In the genomic region with DNA sequence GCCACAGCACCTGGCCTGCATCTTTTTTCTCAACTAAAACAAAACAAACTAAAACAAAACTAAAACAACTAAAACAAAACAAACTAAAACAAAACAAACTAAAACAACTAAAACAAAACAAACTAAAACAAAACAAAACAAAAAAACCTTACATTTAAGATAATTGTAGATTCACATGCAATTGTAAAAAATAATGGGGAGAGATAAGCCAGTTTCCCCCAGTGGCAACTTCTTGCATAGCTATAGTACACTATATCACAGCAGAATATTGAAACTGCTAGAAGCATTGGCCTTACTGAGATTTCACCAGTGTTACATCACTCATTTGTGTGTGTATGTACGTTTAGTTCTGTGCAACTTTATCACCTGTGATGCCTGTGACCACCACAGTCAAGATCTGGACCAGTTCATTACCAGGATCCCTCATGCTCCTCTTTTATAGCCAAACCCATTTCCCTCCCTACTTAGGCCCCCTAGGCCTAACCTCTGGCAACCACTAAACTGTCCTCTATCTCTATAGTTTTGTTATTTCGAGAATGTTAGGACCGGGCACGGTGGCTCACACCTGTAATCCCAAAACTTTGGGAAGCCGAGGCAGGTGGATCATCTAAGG, we compare ENCODE assay signal across 13 cellular contexts. TPM values are rescaled to one million over a fixed set of nuclear protein-coding genes. Genes with fewer than 3 reads are reported as not detected.
DNase-seq lines count a peak whose midpoint lies in the region; ATAC-seq and TF ChIP-seq lines count a peak whose summit lies in the region.
"Had no signal": no experiment of that assay in that cellular context is flagged by ENCODE, and none has a peak within 500 bp of the region (broad histone marks: within the 10 kb centered on the region; RNA-seq: fewer than 3 reads in every experiment).

No MANE protein-coding gene starts in this region.

- no peaks in the 10 kb centered on the region for H3K9me3 Mint-ChIP-seq in activated CD8-positive, alpha-beta T cell treated with anti-CD3 and anti-CD28 coated beads, Interleukin-2, amount 10 ng/mL, durations not matched to agents 7 days and 5 days (ENCODE audit: insufficient read depth)

- H3K27ac Mint-ChIP-seq in activated CD8-positive, alpha-beta T cell treated with anti-CD3 and anti-CD28 coated beads, Interleukin-2, amount 10 ng/mL, durations not matched to agents 7 days and 5 days = no peak overlapping the region

- H2AFZ ChIP-seq in mesenchymal stem cell (ENCODE audit: low read depth, low read length) = no peak overlapping the region

- DNase-seq in DMS53 treated with DMSO at 0.1 percent for 48 hours (lab: John Stamatoyannopoulos, UW; ENCODE audit: unreplicated experiment) = peak; percentile 35
- DNase-seq in activated CD8-positive, alpha-beta T cell treated with anti-CD3 and anti-CD28 coated beads, Interleukin-2, amount 10 ng/mL, durations not matched to agents 7 days and 5 days = no peak
- peak; percentile 49 for DNase-seq in mesenchymal stem cell
- DNase-seq in EL = no peak
- no peak for DNase-seq in 8988T
- no peak for DNase-seq in esophagus muscularis mucosa (ENCODE audit: extremely low spot score)
- DNase-seq: activated CD4-positive, alpha-beta T cell treated with anti-CD3 and anti-CD28 coated beads, Interleukin-2, amount 50 U/mL, for 4 hours; body of pancreas; hypothalamus; NCI-H187 treated with DMSO at 0.1 percent for 48 hours; SHP77 treated with DMSO at 0.1 percent for 48 hours had no signal

- H3K36me3 ChIP-seq in mesenchymal stem cell (ENCODE audit: control insufficient read depth in 1 of 2, insufficient read depth in 2 of 2, low read depth in 1 of 2, low read length in 2 of 2) (peaks cover 7 to 17% of the 10 kb centered on the region in 2 experiments), esophagus muscularis mucosa (peaks cover 0 to 11% (median 11%) of the 10 kb centered on the region in 4 donors)

- peak; percentile 54 for ATAC-seq in HG02981 (IDR thresholded peaks at IDR 0.05; ENCODE audit: unreplicated experiment)
- peak; percentile 55 for ATAC-seq in activated CD8-positive, alpha-beta T cell treated with anti-CD3 and anti-CD28 coated beads, Interleukin-2, amount 10 ng/mL, durations not matched to agents 7 days and 5 days
- ATAC-seq in GM19328 (IDR thresholded peaks at IDR 0.05; ENCODE audit: unreplicated experiment) = no peak
- ATAC-seq: body of pancreas had no signal

- no peak overlapping the region for H3K4me2 ChIP-seq in mesenchymal stem cell (ENCODE audit: low read length, poor library complexity, severe bottlenecking)

- TF ChIP-seq CTCF in esophagus muscularis mucosa (IDR thresholded peaks at IDR 0.05) = no peak

- H3K9me3 ChIP-seq in mesenchymal stem cell (ENCODE audit: control insufficient read depth, low read length) (no peaks in the 10 kb centered on the region), esophagus muscularis mucosa (no peaks in the 10 kb centered on the region)
- H3K9me3 ChIP-seq: body of pancreas had no signal

- no peak overlapping the region for H3K4me3 ChIP-seq in mesenchymal stem cell (ENCODE audit: insufficient read depth in 1 of 2, low read depth in 1 of 2, low read length in 2 of 2)
- no peak overlapping the region for H3K4me3 ChIP-seq in esophagus muscularis mucosa
- H3K4me3 ChIP-seq: body of pancreas had no signal

- no peak overlapping the region for H4K91ac ChIP-seq in mesenchymal stem cell (ENCODE audit: low read length)

- H3K27ac ChIP-seq in mesenchymal stem cell (ENCODE audit: low read length, poor library complexity, severe bottlenecking) (no peak overlapping the region), esophagus muscularis mucosa (replicated peaks in 1 of 4) (no peak overlapping the region)
- H3K27ac ChIP-seq: body of pancreas had no signal

- no peak overlapping the region for H3K14ac ChIP-seq in mesenchymal stem cell (ENCODE audit: low read length in 2 of 2)

- H3K27me3 ChIP-seq in mesenchymal stem cell (ENCODE audit: control insufficient read depth in 1 of 2, insufficient read depth in 1 of 2, low read length in 2 of 2) = no peaks in the 10 kb centered on the region
- no peaks in the 10 kb centered on the region for H3K27me3 ChIP-seq in esophagus muscularis mucosa
- H3K27me3 ChIP-seq: body of pancreas had no signal

- H3K27me3 Mint-ChIP-seq in activated CD8-positive, alpha-beta T cell treated with anti-CD3 and anti-CD28 coated beads, Interleukin-2, amount 10 ng/mL, durations not matched to agents 7 days and 5 days (ENCODE audit: low read depth) = no peaks in the 10 kb centered on the region

- peaks cover 5% of the 10 kb centered on the region for H3K79me1 ChIP-seq in mesenchymal stem cell (replicated peaks; ENCODE audit: low read length, poor library complexity, severe bottlenecking)

- WGBS in mesenchymal stem cell = 98% methylated on average over 5 of the region's 5 CpGs
- 92% methylated on average over 5 of the region's 5 CpGs for WGBS in esophagus muscularis mucosa

- POLR2A ChIA-PET in activated CD8-positive, alpha-beta T cell treated with anti-CD3 and anti-CD28 coated beads, Interleukin-2, amount 10 ng/mL, durations not matched to agents 7 days and 5 days (lab: Charles Lee) = interaction anchor here (0.6 kb wide), 3 partner anchors 27 to 264 kb away, joined by 3 to 5 read pairs (median 3); no protein-coding TSS in a partner anchor

- H3K4me1 ChIP-seq in mesenchymal stem cell (ENCODE audit: control insufficient read depth, insufficient read depth, low read depth, low read length) (peaks cover 10% of the 10 kb centered on the region), esophagus muscularis mucosa (no peaks in the 10 kb centered on the region)

- H3K4me3 Mint-ChIP-seq in activated CD8-positive, alpha-beta T cell treated with anti-CD3 and anti-CD28 coated beads, Interleukin-2, amount 10 ng/mL, durations not matched to agents 7 days and 5 days = no peak overlapping the region

- intact Hi-C loops in esophagus muscularis mucosa (cut with DNase I) = no loop called here

- peaks cover 10% of the 10 kb centered on the region for H3K4me1 Mint-ChIP-seq in activated CD8-positive, alpha-beta T cell treated with anti-CD3 and anti-CD28 coated beads, Interleukin-2, amount 10 ng/mL, durations not matched to agents 7 days and 5 days (ENCODE audit: low read depth)

- no peak overlapping the region for H3K18ac ChIP-seq in mesenchymal stem cell (ENCODE audit: low read depth in 1 of 2, low read length in 2 of 2)

- CTCF ChIA-PET in activated CD8-positive, alpha-beta T cell treated with anti-CD3 and anti-CD28 coated beads, Interleukin-2, amount 10 ng/mL, durations not matched to agents 7 days and 5 days (lab: Charles Lee) = interaction anchor here (0.6 to 1.8 kb wide), 5 partner anchors 10 to 248 kb away, joined by 3 to 6 read pairs (median 3); a partner anchor contains a TSS

- no peak overlapping the region for H2BK12ac ChIP-seq in mesenchymal stem cell (ENCODE audit: low read length in 2 of 2)

- no peak overlapping the region for H3K9ac ChIP-seq in mesenchymal stem cell (ENCODE audit: low read length)

- TF ChIP-seq EP300 in esophagus muscularis mucosa (IDR thresholded peaks at IDR 0.05) = no peak

- no peak overlapping the region for H4K8ac ChIP-seq in mesenchymal stem cell (ENCODE audit: low read length)

- H3K36me3 Mint-ChIP-seq in activated CD8-positive, alpha-beta T cell treated with anti-CD3 and anti-CD28 coated beads, Interleukin-2, amount 10 ng/mL, durations not matched to agents 7 days and 5 days (ENCODE audit: low read depth) = peaks cover 17% of the 10 kb centered on the region

- TF ChIP-seq POLR2A in esophagus muscularis mucosa (IDR thresholded peaks at IDR 0.05; ENCODE audit: low read depth) = no peak

- H3K23ac ChIP-seq in mesenchymal stem cell (ENCODE audit: low read length in 2 of 2) = no peak overlapping the region

- no peak overlapping the region for H2BK5ac ChIP-seq in mesenchymal stem cell (ENCODE audit: low read depth, low read length, poor library complexity, severe bottlenecking)

- no peak overlapping the region for H2BK15ac ChIP-seq in mesenchymal stem cell (ENCODE audit: low read depth, poor library complexity, severe bottlenecking)

- no peak overlapping the region for H2BK120ac ChIP-seq in mesenchymal stem cell (ENCODE audit: low read depth, low read length)

- no peak overlapping the region for H2AK5ac ChIP-seq in mesenchymal stem cell (ENCODE audit: low read length, severe bottlenecking)

- no peak overlapping the region for H3K4ac ChIP-seq in mesenchymal stem cell (ENCODE audit: low read depth in 1 of 2, low read length in 2 of 2)

RNA-seq across cellular contexts. Expression of a gene that starts 9.3 kb away (rescaled TPM):
- total RNA-seq in activated CD8-positive, alpha-beta T cell treated with anti-CD3 and anti-CD28 coated beads, Interleukin-2, amount 10 ng/mL, durations not matched to agents 7 days and 5 days = not detected
- polyA plus RNA-seq in mesenchymal stem cell (2013, experiment 1 of 2) = not detected
- polyA plus RNA-seq in mesenchymal stem cell (2013, experiment 2 of 2) = not detected
- not detected for total RNA-seq in esophagus muscularis mucosa
- total RNA-seq: body of pancreas had no signal

RNA-seq across cellular contexts. Expression of a gene that starts 28.3 kb away (rescaled TPM):
- total RNA-seq in activated CD8-positive, alpha-beta T cell treated with anti-CD3 and anti-CD28 coated beads, Interleukin-2, amount 10 ng/mL, durations not matched to agents 7 days and 5 days = 100 to 1,000 TPM; 512 to 515 TPM
- polyA plus RNA-seq in mesenchymal stem cell (2013, experiment 1 of 2) = 115 TPM
- polyA plus RNA-seq in mesenchymal stem cell (2013, experiment 2 of 2) = 117 TPM
- 100 to 1,000 TPM; 113 to 243 (median 176) TPM for total RNA-seq in esophagus muscularis mucosa

RNA-seq across cellular contexts. Expression of a gene that starts 56.2 kb away (rescaled TPM):
- total RNA-seq in activated CD8-positive, alpha-beta T cell treated with anti-CD3 and anti-CD28 coated beads, Interleukin-2, amount 10 ng/mL, durations not matched to agents 7 days and 5 days = 1 to 10 TPM; 4.8 to 5.2 TPM
- 3.1 TPM for polyA plus RNA-seq in mesenchymal stem cell (2013, experiment 1 of 2)
- polyA plus RNA-seq in mesenchymal stem cell (2013, experiment 2 of 2) = 3.3 TPM
- 10 to 100 TPM in 1 of 4 donors, 1 to 10 TPM in 3; 9.1 to 10.1 (median 10.0) TPM for total RNA-seq in esophagus muscularis mucosa

Comparison
In these comparisons a context has a peak if more than half of its experiments do, and no peak if none do; other contexts are left out.
1. DNase-seq: peak in DMS53 treated with DMSO at 0.1 percent for 48 hours (single experiment) and mesenchymal stem cell (single experiment); none in activated CD8-positive, alpha-beta T cell treated with anti-CD3 and anti-CD28 coated beads, Interleukin-2, amount 10 ng/mL, durations not matched to agents 7 days and 5 days (single experiment), EL (single experiment), 8988T (single experiment) and esophagus muscularis mucosa (single experiment).